In the genomic region with DNA sequence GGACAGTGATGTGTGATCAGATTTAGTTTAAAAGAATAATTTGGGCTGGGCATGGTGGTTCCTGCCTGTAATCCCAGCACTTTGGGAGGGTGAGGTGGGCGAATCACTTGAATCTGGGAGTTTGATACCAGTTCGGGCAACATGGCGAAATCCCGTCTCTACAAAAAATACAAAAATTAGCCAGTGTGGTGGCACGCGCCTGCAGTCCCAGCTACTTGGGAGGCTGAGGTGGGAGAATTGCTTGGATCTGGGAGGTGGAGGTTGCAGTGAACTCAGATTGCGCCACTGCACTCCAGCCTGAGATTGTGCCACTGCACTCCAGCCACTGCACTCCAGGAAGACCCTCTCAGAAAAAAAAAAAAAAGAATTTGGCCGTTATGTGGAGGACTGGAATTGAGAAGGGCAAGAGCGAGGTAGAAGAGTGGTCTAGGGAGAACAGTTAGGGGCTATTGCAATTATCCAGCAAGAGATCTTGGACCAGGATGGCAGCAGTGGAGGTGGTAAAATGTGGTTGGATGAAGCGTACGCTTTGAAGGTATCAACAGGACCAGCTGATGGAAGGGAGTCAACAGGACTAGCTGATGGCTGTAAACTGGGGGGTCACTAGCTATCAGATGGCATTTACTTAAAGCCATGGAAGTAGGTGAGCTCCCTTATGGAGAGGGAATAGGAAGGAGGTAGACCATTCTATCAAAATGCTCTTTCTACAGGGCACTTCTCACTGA, we compare ENCODE assay signal across 1 cellular context.
TF ChIP-seq lines count a peak whose summit lies in the region.

No MANE protein-coding gene starts in this region.

TF ChIP-seq in SK-N-SH treated with all-trans-retinoic acid at 6 μM for 48 hours, 23 proteins besides CTCF, POLR2A, EP300 and RAD21 (continued from another document):
- TF ChIP-seq, protein P1, sequence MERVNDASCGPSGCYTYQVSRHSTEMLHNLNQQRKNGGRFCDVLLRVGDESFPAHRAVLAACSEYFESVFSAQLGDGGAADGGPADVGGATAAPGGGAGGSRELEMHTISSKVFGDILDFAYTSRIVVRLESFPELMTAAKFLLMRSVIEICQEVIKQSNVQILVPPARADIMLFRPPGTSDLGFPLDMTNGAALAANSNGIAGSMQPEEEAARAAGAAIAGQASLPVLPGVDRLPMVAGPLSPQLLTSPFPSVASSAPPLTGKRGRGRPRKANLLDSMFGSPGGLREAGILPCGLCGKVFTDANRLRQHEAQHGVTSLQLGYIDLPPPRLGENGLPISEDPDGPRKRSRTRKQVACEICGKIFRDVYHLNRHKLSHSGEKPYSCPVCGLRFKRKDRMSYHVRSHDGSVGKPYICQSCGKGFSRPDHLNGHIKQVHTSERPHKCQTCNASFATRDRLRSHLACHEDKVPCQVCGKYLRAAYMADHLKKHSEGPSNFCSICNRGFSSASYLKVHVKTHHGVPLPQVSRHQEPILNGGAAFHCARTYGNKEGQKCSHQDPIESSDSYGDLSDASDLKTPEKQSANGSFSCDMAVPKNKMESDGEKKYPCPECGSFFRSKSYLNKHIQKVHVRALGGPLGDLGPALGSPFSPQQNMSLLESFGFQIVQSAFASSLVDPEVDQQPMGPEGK (CRISPR knock-in tag; IDR thresholded peaks at IDR 0.05; ENCODE audit: borderline replicate concordance), result no peak
- TF ChIP-seq CSDC2 (CRISPR knock-in tag; IDR thresholded peaks at IDR 0.05) (no peak), TOX (CRISPR knock-in tag; IDR thresholded peaks at IDR 0.05; ENCODE audit: borderline replicate concordance) (no peak), RARB (CRISPR knock-in tag; IDR thresholded peaks at IDR 0.05) (no peak), ZFP30 (CRISPR knock-in tag; IDR thresholded peaks at IDR 0.05) (no peak), ARNTL (CRISPR knock-in tag; IDR thresholded peaks at IDR 0.05; ENCODE audit: borderline replicate concordance, low read depth) (no peak), OSR1 (CRISPR knock-in tag; IDR thresholded peaks at IDR 0.05) (no peak), ZNF70 (CRISPR knock-in tag; IDR thresholded peaks at IDR 0.05) (no peak), TCF4 (CRISPR knock-in tag; IDR thresholded peaks at IDR 0.05; ENCODE audit: borderline replicate concordance) (no peak), PPARA (CRISPR knock-in tag; IDR thresholded peaks at IDR 0.05; ENCODE audit: borderline replicate concordance) (no peak)
- TF ChIP-seq, protein P2, sequence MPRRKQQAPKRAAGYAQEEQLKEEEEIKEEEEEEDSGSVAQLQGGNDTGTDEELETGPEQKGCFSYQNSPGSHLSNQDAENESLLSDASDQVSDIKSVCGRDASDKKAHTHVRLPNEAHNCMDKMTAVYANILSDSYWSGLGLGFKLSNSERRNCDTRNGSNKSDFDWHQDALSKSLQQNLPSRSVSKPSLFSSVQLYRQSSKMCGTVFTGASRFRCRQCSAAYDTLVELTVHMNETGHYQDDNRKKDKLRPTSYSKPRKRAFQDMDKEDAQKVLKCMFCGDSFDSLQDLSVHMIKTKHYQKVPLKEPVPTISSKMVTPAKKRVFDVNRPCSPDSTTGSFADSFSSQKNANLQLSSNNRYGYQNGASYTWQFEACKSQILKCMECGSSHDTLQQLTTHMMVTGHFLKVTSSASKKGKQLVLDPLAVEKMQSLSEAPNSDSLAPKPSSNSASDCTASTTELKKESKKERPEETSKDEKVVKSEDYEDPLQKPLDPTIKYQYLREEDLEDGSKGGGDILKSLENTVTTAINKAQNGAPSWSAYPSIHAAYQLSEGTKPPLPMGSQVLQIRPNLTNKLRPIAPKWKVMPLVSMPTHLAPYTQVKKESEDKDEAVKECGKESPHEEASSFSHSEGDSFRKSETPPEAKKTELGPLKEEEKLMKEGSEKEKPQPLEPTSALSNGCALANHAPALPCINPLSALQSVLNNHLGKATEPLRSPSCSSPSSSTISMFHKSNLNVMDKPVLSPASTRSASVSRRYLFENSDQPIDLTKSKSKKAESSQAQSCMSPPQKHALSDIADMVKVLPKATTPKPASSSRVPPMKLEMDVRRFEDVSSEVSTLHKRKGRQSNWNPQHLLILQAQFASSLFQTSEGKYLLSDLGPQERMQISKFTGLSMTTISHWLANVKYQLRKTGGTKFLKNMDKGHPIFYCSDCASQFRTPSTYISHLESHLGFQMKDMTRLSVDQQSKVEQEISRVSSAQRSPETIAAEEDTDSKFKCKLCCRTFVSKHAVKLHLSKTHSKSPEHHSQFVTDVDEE (CRISPR knock-in tag; IDR thresholded peaks at IDR 0.05), result no peak
- TF ChIP-seq, protein P3, sequence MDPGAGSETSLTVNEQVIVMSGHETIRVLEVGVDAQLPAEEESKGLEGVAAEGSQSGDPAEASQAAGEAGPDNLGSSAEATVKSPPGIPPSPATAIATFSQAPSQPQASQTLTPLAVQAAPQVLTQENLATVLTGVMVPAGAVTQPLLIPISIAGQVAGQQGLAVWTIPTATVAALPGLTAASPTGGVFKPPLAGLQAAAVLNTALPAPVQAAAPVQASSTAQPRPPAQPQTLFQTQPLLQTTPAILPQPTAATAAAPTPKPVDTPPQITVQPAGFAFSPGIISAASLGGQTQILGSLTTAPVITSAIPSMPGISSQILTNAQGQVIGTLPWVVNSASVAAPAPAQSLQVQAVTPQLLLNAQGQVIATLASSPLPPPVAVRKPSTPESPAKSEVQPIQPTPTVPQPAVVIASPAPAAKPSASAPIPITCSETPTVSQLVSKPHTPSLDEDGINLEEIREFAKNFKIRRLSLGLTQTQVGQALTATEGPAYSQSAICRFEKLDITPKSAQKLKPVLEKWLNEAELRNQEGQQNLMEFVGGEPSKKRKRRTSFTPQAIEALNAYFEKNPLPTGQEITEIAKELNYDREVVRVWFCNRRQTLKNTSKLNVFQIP (CRISPR knock-in tag; IDR thresholded peaks at IDR 0.05; ENCODE audit: borderline replicate concordance, low read depth), result no peak
